Comparison of ENCODE assay signal across 22 cellular contexts in the genomic region with DNA sequence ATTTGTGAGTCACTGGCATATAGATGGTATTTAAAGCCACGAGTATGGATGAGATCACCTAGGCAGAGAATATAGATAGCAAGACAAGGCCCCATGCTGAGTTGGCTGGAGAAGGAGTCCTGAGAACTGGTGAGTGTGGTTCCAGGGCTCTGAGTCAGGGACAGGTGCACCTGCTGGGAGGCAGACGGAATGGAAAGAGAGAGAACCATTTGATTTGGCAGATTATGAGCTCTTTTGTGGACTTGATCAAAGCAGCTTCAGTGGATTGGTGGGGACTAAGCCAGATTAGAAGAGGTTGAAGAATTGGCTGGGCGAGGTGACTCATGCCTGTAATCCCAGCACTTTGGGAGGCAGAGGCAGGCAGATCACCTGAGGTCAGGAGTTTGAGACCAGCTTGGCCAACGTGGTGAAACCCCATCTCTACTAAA. TPM values are rescaled to one million over a fixed set of nuclear protein-coding genes. Genes with fewer than 3 reads are reported as not detected.
A peak's percentile ranks its signal among the peaks of the same experiment; 100 is the strongest.
DNase-seq lines count a peak whose midpoint lies in the region; ATAC-seq, FAIRE-seq and TF ChIP-seq lines count a peak whose summit lies in the region.
"Had no signal": no experiment of that assay in that cellular context is flagged by ENCODE, and none has a peak within 500 bp of the region (broad histone marks: within the 10 kb centered on the region; RNA-seq: fewer than 3 reads in every experiment).

No MANE protein-coding gene starts in this region.

- peaks cover 3% of the 10 kb centered on the region for H3K4me1 Mint-ChIP-seq in activated naive CD4-positive, alpha-beta T cell treated with anti-CD3 and anti-CD28 coated beads for 36 hours (ENCODE audit: low read depth)
- peaks cover 7% of the 10 kb centered on the region in 2 donors for H3K4me1 Mint-ChIP-seq in natural killer cell treated with Interleukin-12 subunit alpha and Interleukin-12 subunit beta and Interleukin-15 and Interleukin-18, amount 100 ng/mL, for 72 hours (ENCODE audit: low read depth in 2 of 2)

- peak; percentile 34 to 35 for ATAC-seq in activated naive CD4-positive, alpha-beta T cell treated with anti-CD3 and anti-CD28 coated beads, Interleukin-2, amount 50 U/mL, for 72 hours
- no peak for ATAC-seq in natural killer cell treated with Interleukin-12 subunit alpha and Interleukin-12 subunit beta and Interleukin-15 and Interleukin-18, amount 100 ng/mL, for 72 hours
- ATAC-seq: activated T-cell treated with anti-CD3 and anti-CD28 coated beads, Interleukin-2, amount 50 U/mL, for 4 hours; CD8-positive, alpha-beta T cell; Right ventricle myocardium inferior; upper lobe of right lung had no signal

- no peaks in the 10 kb centered on the region for H3K27me3 ChIP-seq in bronchial epithelial cell (ENCODE audit: control insufficient read depth, insufficient read depth, low read length)
- H3K27me3 ChIP-seq: cardiac muscle cell, esophagus muscularis mucosa, upper lobe of right lung had no signal

- FAIRE-seq in bronchial epithelial cell (lab: Jason Lieb, UNC) = no peak

- peak overlapping the region; percentile 36 for H3K27ac ChIP-seq in temporal lobe (ENCODE audit: low read depth, low read length)
- H3K27ac ChIP-seq: cardiac muscle cell, esophagus muscularis mucosa, upper lobe of right lung had no signal

- no peak overlapping the region for H3K4me3 ChIP-seq in bronchial epithelial cell (ENCODE audit: low read depth, low read length)
- H3K4me3 ChIP-seq: cardiac muscle cell, esophagus muscularis mucosa, upper lobe of right lung had no signal

- H3K27ac Mint-ChIP-seq in activated naive CD4-positive, alpha-beta T cell treated with anti-CD3 and anti-CD28 coated beads, Interleukin-2, amount 50 U/mL, for 72 hours = no peak overlapping the region
- no peak overlapping the region for H3K27ac Mint-ChIP-seq in activated naive CD4-positive, alpha-beta T cell treated with anti-CD3 and anti-CD28 coated beads for 36 hours
- no peak overlapping the region for H3K27ac Mint-ChIP-seq in natural killer cell treated with Interleukin-12 subunit alpha and Interleukin-12 subunit beta and Interleukin-15 and Interleukin-18, amount 100 ng/mL, for 72 hours
- H3K27ac Mint-ChIP-seq: activated CD4-positive, alpha-beta memory T cell treated with anti-CD3 and anti-CD28 coated beads, Interleukin-2, amount 10 ng/mL, durations not matched to agents 7 days and 5 days; activated naive CD8-positive, alpha-beta T cell; CD8-positive, alpha-beta T cell had no signal

- CTCF ChIA-PET in activated naive CD4-positive, alpha-beta T cell treated with anti-CD3 and anti-CD28 coated beads for 36 hours (lab: Charles Lee) = interaction anchor here (1.2 to 1.7 kb wide), 2 partner anchors 13 to 318 kb away, joined by 3 to 12 read pairs; a partner anchor contains a TSS

- no peaks in the 10 kb centered on the region for H3K27me3 Mint-ChIP-seq in activated naive CD4-positive, alpha-beta T cell treated with anti-CD3 and anti-CD28 coated beads for 36 hours (ENCODE audit: low read depth)
- peaks cover 0 to 9% of the 10 kb centered on the region in 2 donors for H3K27me3 Mint-ChIP-seq in natural killer cell treated with Interleukin-12 subunit alpha and Interleukin-12 subunit beta and Interleukin-15 and Interleukin-18, amount 100 ng/mL, for 72 hours
- H3K27me3 Mint-ChIP-seq: activated naive CD8-positive, alpha-beta T cell had no signal

- H3K36me3 ChIP-seq in bronchial epithelial cell (ENCODE audit: control insufficient read depth, insufficient read depth, low read length) = no peaks in the 10 kb centered on the region
- H3K36me3 ChIP-seq: cardiac muscle cell, esophagus muscularis mucosa, upper lobe of right lung had no signal

- DNase-seq in activated naive CD4-positive, alpha-beta T cell treated with anti-CD3 and anti-CD28 coated beads, Interleukin-2, amount 50 U/mL, for 72 hours (ENCODE audit: low spot score in 2 of 2) = no peak
- no peak for DNase-seq in activated naive CD4-positive, alpha-beta T cell treated with anti-CD3 and anti-CD28 coated beads for 36 hours
- DNase-seq in NCI-H69 (lab: John Stamatoyannopoulos, UW) = peak; percentile 31
- peak; percentile 48 for DNase-seq in bronchial epithelial cell (ENCODE audit: low read depth)
- DNase-seq in HPDE6-E6E7 (ENCODE audit: extremely low spot score) = no peak
- DNase-seq in NCI-H2227 (lab: John Stamatoyannopoulos, UW; ENCODE audit: unreplicated experiment) = no peak
- DNase-seq in natural killer cell treated with Interleukin-12 subunit alpha and Interleukin-12 subunit beta and Interleukin-15 and Interleukin-18, amount 100 ng/mL, for 72 hours (ENCODE audit: low spot score) = no peak
- DNase-seq: activated CD4-positive, alpha-beta memory T cell treated with anti-CD3 and anti-CD28 coated beads, Interleukin-2, amount 10 ng/mL, durations not matched to agents 7 days and 5 days; activated T-cell treated with anti-CD3 and anti-CD28 coated beads, Interleukin-2, amount 50 U/mL, for 4 hours; CD8-positive, alpha-beta T cell; H7; NCI-H2171; stimulated activated naive CD4-positive, alpha-beta T cell; upper lobe of right lung had no signal

- H3K4me3 Mint-ChIP-seq in activated naive CD4-positive, alpha-beta T cell treated with anti-CD3 and anti-CD28 coated beads for 36 hours = no peak overlapping the region
- no peak overlapping the region for H3K4me3 Mint-ChIP-seq in natural killer cell treated with Interleukin-12 subunit alpha and Interleukin-12 subunit beta and Interleukin-15 and Interleukin-18, amount 100 ng/mL, for 72 hours
- H3K4me3 Mint-ChIP-seq: activated CD4-positive, alpha-beta memory T cell treated with anti-CD3 and anti-CD28 coated beads, Interleukin-2, amount 10 ng/mL, durations not matched to agents 7 days and 5 days; activated naive CD8-positive, alpha-beta T cell; activated T-cell treated with anti-CD3 and anti-CD28 coated beads, Interleukin-2, amount 50 U/mL, for 4 hours; CD8-positive, alpha-beta T cell had no signal

- no peak for TF ChIP-seq CTCF in bronchial epithelial cell (IDR thresholded peaks at IDR 0.05; ENCODE audit: insufficient read depth, low read length, severe bottlenecking)

- intact Hi-C loops in activated naive CD4-positive, alpha-beta T cell treated with anti-CD3 and anti-CD28 coated beads for 36 hours (cut with micrococcal nuclease) = no loop called here

- no peaks in the 10 kb centered on the region for H3K36me3 Mint-ChIP-seq in activated naive CD4-positive, alpha-beta T cell treated with anti-CD3 and anti-CD28 coated beads, Interleukin-2, amount 50 U/mL, for 72 hours
- H3K36me3 Mint-ChIP-seq in activated naive CD4-positive, alpha-beta T cell treated with anti-CD3 and anti-CD28 coated beads for 36 hours (ENCODE audit: low read depth) = no peaks in the 10 kb centered on the region
- H3K36me3 Mint-ChIP-seq in natural killer cell treated with Interleukin-12 subunit alpha and Interleukin-12 subunit beta and Interleukin-15 and Interleukin-18, amount 100 ng/mL, for 72 hours = no peaks in the 10 kb centered on the region
- H3K36me3 Mint-ChIP-seq: activated naive CD8-positive, alpha-beta T cell; CD8-positive, alpha-beta T cell had no signal

- no peaks in the 10 kb centered on the region for H3K9me3 Mint-ChIP-seq in activated naive CD4-positive, alpha-beta T cell treated with anti-CD3 and anti-CD28 coated beads, Interleukin-2, amount 50 U/mL, for 72 hours
- no peaks in the 10 kb centered on the region for H3K9me3 Mint-ChIP-seq in activated naive CD4-positive, alpha-beta T cell treated with anti-CD3 and anti-CD28 coated beads for 36 hours
- H3K9me3 Mint-ChIP-seq in natural killer cell treated with Interleukin-12 subunit alpha and Interleukin-12 subunit beta and Interleukin-15 and Interleukin-18, amount 100 ng/mL, for 72 hours = no peaks in the 10 kb centered on the region
- H3K9me3 Mint-ChIP-seq: activated CD4-positive, alpha-beta memory T cell treated with anti-CD3 and anti-CD28 coated beads, Interleukin-2, amount 10 ng/mL, durations not matched to agents 7 days and 5 days; activated T-cell treated with anti-CD3 and anti-CD28 coated beads, Interleukin-2, amount 50 U/mL, for 4 hours; CD8-positive, alpha-beta T cell had no signal

RNA-seq across cellular contexts. Expression of a gene that starts 4.3 kb away (rescaled TPM):
- not detected for total RNA-seq in activated naive CD4-positive, alpha-beta T cell treated with anti-CD3 and anti-CD28 coated beads, Interleukin-2, amount 50 U/mL, for 72 hours
- not detected for total RNA-seq in activated naive CD4-positive, alpha-beta T cell treated with anti-CD3 and anti-CD28 coated beads for 36 hours
- not detected in 2 replicates for total RNA-seq in bronchial epithelial cell
- not detected for total RNA-seq in temporal lobe
- total RNA-seq in natural killer cell treated with Interleukin-12 subunit alpha and Interleukin-12 subunit beta and Interleukin-15 and Interleukin-18, amount 100 ng/mL, for 72 hours = not detected
- total RNA-seq: activated CD4-positive, alpha-beta memory T cell treated with anti-CD3 and anti-CD28 coated beads, Interleukin-2, amount 10 ng/mL, durations not matched to agents 7 days and 5 days; activated T-cell treated with anti-CD3 and anti-CD28 coated beads, Interleukin-2, amount 50 U/mL, for 4 hours; cardiac muscle cell; CD8-positive, alpha-beta T cell; esophagus muscularis mucosa; glomerular endothelial cell; H7; liver; omental fat pad; Right ventricle myocardium inferior; upper lobe of right lung had no signal

RNA-seq across cellular contexts. Expression of a gene that starts 7.9 kb away (rescaled TPM):
- total RNA-seq in activated naive CD4-positive, alpha-beta T cell treated with anti-CD3 and anti-CD28 coated beads, Interleukin-2, amount 50 U/mL, for 72 hours = 1 to 10 TPM in 1 of 2 donors, under 1 TPM in 1; 0.80 to 2.0 TPM
- total RNA-seq in activated naive CD4-positive, alpha-beta T cell treated with anti-CD3 and anti-CD28 coated beads for 36 hours = under 1 TPM; 0.64 to 0.86 TPM
- total RNA-seq in bronchial epithelial cell = not detected in 2 replicates
- 13.5 TPM for total RNA-seq in temporal lobe
- not detected for total RNA-seq in natural killer cell treated with Interleukin-12 subunit alpha and Interleukin-12 subunit beta and Interleukin-15 and Interleukin-18, amount 100 ng/mL, for 72 hours
- total RNA-seq: activated CD4-positive, alpha-beta memory T cell treated with anti-CD3 and anti-CD28 coated beads, Interleukin-2, amount 10 ng/mL, durations not matched to agents 7 days and 5 days; CD8-positive, alpha-beta T cell had no signal

RNA-seq across cellular contexts. Expression of a gene that starts 12.3 kb away (rescaled TPM):
- 10 to 100 TPM in 1 of 2 donors, 1 to 10 TPM in 1; 3.4 to 14.1 TPM for total RNA-seq in activated naive CD4-positive, alpha-beta T cell treated with anti-CD3 and anti-CD28 coated beads, Interleukin-2, amount 50 U/mL, for 72 hours
- 1 to 10 TPM; 4.6 to 6.1 TPM for total RNA-seq in activated naive CD4-positive, alpha-beta T cell treated with anti-CD3 and anti-CD28 coated beads for 36 hours
- total RNA-seq in bronchial epithelial cell (not detected in 2 replicates), temporal lobe (22.1 TPM)
- total RNA-seq in natural killer cell treated with Interleukin-12 subunit alpha and Interleukin-12 subunit beta and Interleukin-15 and Interleukin-18, amount 100 ng/mL, for 72 hours = 1 to 10 TPM; 1.4 to 5.3 TPM
- total RNA-seq: omental fat pad, Right ventricle myocardium inferior, upper lobe of right lung had no signal

RNA-seq across cellular contexts. Expression of a gene that starts 22.7 kb away (rescaled TPM):
- 10 to 100 TPM; 85.3 to 90.7 TPM for total RNA-seq in activated naive CD4-positive, alpha-beta T cell treated with anti-CD3 and anti-CD28 coated beads, Interleukin-2, amount 50 U/mL, for 72 hours
- 10 to 100 TPM; 62.0 to 65.4 TPM for total RNA-seq in activated naive CD4-positive, alpha-beta T cell treated with anti-CD3 and anti-CD28 coated beads for 36 hours
- total RNA-seq in bronchial epithelial cell (15.1 and 22.6 TPM in 2 replicates), temporal lobe (23.4 TPM)
- total RNA-seq in natural killer cell treated with Interleukin-12 subunit alpha and Interleukin-12 subunit beta and Interleukin-15 and Interleukin-18, amount 100 ng/mL, for 72 hours = 100 to 1,000 TPM; 101 to 133 TPM

RNA-seq across cellular contexts. Expression of a gene that starts 23.3 kb away (rescaled TPM):
- total RNA-seq in activated naive CD4-positive, alpha-beta T cell treated with anti-CD3 and anti-CD28 coated beads, Interleukin-2, amount 50 U/mL, for 72 hours = 10 to 100 TPM; 30.1 to 38.7 TPM
- 10 to 100 TPM; 40.8 to 43.9 TPM for total RNA-seq in activated naive CD4-positive, alpha-beta T cell treated with anti-CD3 and anti-CD28 coated beads for 36 hours
- total RNA-seq in bronchial epithelial cell = 6.0 and 6.8 TPM in 2 replicates
- 17.5 TPM for total RNA-seq in temporal lobe
- 10 to 100 TPM; 30.0 to 40.8 TPM for total RNA-seq in natural killer cell treated with Interleukin-12 subunit alpha and Interleukin-12 subunit beta and Interleukin-15 and Interleukin-18, amount 100 ng/mL, for 72 hours

Comparison
In these comparisons a context has a peak if more than half of its experiments do, and no peak if none do; other contexts are left out.
1. ATAC-seq: peak in activated naive CD4-positive, alpha-beta T cell treated with anti-CD3 and anti-CD28 coated beads, Interleukin-2, amount 50 U/mL, for 72 hours (2 of 2); none in natural killer cell treated with Interleukin-12 subunit alpha and Interleukin-12 subunit beta and Interleukin-15 and Interleukin-18, amount 100 ng/mL, for 72 hours (0 of 2).
2. DNase-seq: peak in NCI-H69 (single experiment) and bronchial epithelial cell (single experiment); none in activated naive CD4-positive, alpha-beta T cell treated with anti-CD3 and anti-CD28 coated beads, Interleukin-2, amount 50 U/mL, for 72 hours (0 of 2), activated naive CD4-positive, alpha-beta T cell treated with anti-CD3 and anti-CD28 coated beads for 36 hours (single experiment), HPDE6-E6E7 (single experiment), NCI-H2227 (single experiment) and natural killer cell treated with Interleukin-12 subunit alpha and Interleukin-12 subunit beta and Interleukin-15 and Interleukin-18, amount 100 ng/mL, for 72 hours (single experiment).